In genomic region chr3:185353823-185354614, GRCh38 we compare ENCODE assay signal across 1 cellular context.
A peak's percentile ranks its signal among the peaks of the same experiment; 100 is the strongest.
TF ChIP-seq lines count a peak whose summit lies in the region.

No MANE protein-coding gene starts in this region.

TF ChIP-seq in GM23338, 12 proteins besides CTCF, POLR2A, EP300 and RAD21 (continued from another document):
- TF ChIP-seq ZNF462 (CRISPR knock-in tag; IDR thresholded peaks at IDR 0.05), result no peak
- TF ChIP-seq NANOG (IDR thresholded peaks at IDR 0.05; ENCODE audit: borderline replicate concordance), result no peak
- no peak for TF ChIP-seq ZNF114 (CRISPR knock-in tag; IDR thresholded peaks at IDR 0.05)
- TF ChIP-seq CREB1 (CRISPR knock-in tag; IDR thresholded peaks at IDR 0.05; ENCODE audit: low read depth), result peak; percentile 37; the same call in 1 of the 2 replicates
- TF ChIP-seq ZNF331 (CRISPR knock-in tag; IDR thresholded peaks at IDR 0.05; ENCODE audit: low read depth), result no peak
TF ChIP-seq in GM23338: peak in this region for 2.
